15 cellular contexts compared by ENCODE assay signal in the genomic region with DNA sequence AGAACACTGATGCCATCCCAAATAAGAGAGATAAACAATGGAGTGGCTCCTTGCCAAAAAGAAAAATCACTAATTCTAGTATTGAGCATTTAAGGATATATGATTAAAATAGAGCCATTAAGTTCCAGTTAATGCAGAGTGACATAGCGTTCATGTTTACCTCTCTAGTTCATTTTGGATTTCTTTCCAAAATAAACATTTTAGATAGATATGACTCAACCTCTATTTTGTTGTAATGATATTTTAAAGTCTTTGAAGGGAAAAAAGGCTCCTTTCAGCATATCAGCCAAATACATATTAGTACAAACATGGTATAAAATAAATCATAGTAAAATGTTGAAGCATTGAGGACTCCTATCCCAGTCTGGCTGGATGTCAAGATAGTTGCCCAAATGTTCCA.
"Had no signal": no experiment of that assay in that cellular context is flagged by ENCODE, and none has a peak within 500 bp of the region (broad histone marks: within the 10 kb centered on the region; RNA-seq: fewer than 3 reads in every experiment).

No MANE protein-coding gene starts in this region.

- H3K27ac ChIP-seq: cardiac muscle cell, upper lobe of right lung, WERI-Rb-1 had no signal

- H3K4me3 ChIP-seq: cardiac muscle cell, upper lobe of right lung had no signal

- DNase-seq: activated CD4-positive, alpha-beta T cell treated with anti-CD3 and anti-CD28 coated beads, Interleukin-2, amount 50 U/mL, for 1 hour; activated CD4-positive, CD25-positive, alpha-beta regulatory T cell treated with anti-CD3 and anti-CD28 coated beads, Interleukin-2, amount 50 U/mL, for 72 hours; activated T-cell treated with anti-CD3 and anti-CD28 coated beads, Interleukin-2, amount 50 U/mL, for 24 hours; effector memory CD4-positive, alpha-beta T cell; immature natural killer cell; left ventricle myocardium superior; mammary epithelial cell; midbrain; natural killer cell; stimulated activated CD4-positive, alpha-beta T cell treated with anti-CD3 and anti-CD28 coated beads, Interleukin-4, amount 100 ng/mL, for 24 hours; stimulated activated naive CD4-positive, alpha-beta T cell treated with Interleukin-2 at 50 U/mL for 16 hours; T-helper 1 cell; upper lobe of right lung; WERI-Rb-1 had no signal

- H3K9me3 ChIP-seq: upper lobe of right lung had no signal

- H3K4me1 ChIP-seq: upper lobe of right lung had no signal

- H3K27me3 ChIP-seq: cardiac muscle cell, upper lobe of right lung had no signal

- H3K36me3 ChIP-seq: cardiac muscle cell, upper lobe of right lung, WERI-Rb-1 had no signal
